ENCODE assay signal across 8 cellular contexts in the genomic region with DNA sequence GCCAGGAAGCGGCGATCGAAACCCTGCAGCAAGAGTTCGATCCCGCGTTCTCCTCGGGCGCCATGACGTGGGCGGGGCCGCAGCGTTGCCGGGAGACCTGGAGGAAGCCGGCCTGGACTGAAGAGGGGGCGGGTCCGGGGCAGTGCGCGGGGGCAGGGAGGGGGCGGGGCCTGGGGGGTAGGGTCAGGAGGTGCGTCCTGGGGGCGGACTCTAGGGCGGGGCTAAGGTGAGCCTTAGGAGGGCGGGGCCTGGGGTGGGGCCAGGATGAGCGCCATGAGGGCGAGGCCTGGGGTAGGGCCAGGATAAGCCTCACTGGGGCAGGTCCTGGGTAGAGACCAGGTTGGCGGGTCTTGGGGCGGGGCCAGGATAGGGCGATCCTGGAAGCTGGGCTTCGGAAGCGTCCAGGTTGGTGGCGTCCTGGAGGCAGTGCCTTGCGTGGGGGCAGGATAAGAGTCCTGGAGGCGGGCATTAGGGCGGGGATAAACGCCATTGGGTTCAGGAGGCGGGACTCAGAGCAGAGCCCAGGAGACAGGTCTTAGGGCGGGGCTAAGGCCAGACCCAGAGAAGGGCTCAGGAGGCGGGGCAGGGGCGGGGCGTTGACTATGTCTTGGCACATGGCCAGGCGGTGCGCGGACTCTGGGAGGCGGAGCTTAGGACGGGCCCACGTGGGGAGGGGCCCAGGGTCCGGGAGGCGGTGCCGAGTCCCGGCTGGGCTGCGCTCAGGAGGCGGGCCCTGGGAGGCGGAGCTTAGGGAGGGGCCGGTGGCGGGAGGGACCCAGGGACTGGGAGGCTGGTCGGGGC. TPM values are rescaled to one million over a fixed set of nuclear protein-coding genes. Genes with fewer than 3 reads are reported as not detected.
DNase-seq lines count a peak whose midpoint lies in the region; ATAC-seq and TF ChIP-seq lines count a peak whose summit lies in the region.
"Not testable (repeated sequence)": the region's sequence is repeated elsewhere in the genome, so short reads cannot be mapped to it uniquely, and the experiment has no call there.

No MANE protein-coding gene starts in this region.

- H3K27me3 Mint-ChIP-seq in activated CD8-positive, alpha-beta T cell treated with anti-CD3 and anti-CD28 coated beads, Interleukin-2, amount 10 ng/mL, durations not matched to agents 7 days and 5 days (ENCODE audit: low read depth) = not testable (repeated sequence)

- TF ChIP-seq CTCF in dorsolateral prefrontal cortex (IDR thresholded peaks at IDR 0.05 in 54 of 56, conservative IDR thresholded peaks at IDR 0.05 in 2 of 56; ENCODE audit: low read depth in 1 of 56, partially characterized antibody in 56 of 56) = peak in 2 of 56 donors; percentile 5 to 14
- not testable (repeated sequence) for TF ChIP-seq CTCF in right lobe of liver (IDR thresholded peaks at IDR 0.05)

- intact Hi-C loops in dorsolateral prefrontal cortex (cut with DNase I); right lobe of liver (cut with DNase I): not testable (repeated sequence)

- H3K4me3 Mint-ChIP-seq in activated CD8-positive, alpha-beta T cell treated with anti-CD3 and anti-CD28 coated beads, Interleukin-2, amount 10 ng/mL, durations not matched to agents 7 days and 5 days = peak overlapping the region; percentile 89

- peak overlapping the region; percentile 69 to 85 (median 82) for H3K27ac ChIP-seq in BLaER1 treated with 17β-estradiol and CSF1 and Interleukin-3, amounts not matched to agents 10 nM and 100 nM
- H3K27ac ChIP-seq in dorsolateral prefrontal cortex (peak overlapping the region in 48 of 59 donors; percentile 15 to 89 (median 76)), right lobe of liver (peak overlapping the region in 2 of 3 donors; percentile 57 to 67)

- H3K4me2 ChIP-seq in BLaER1 treated with 17β-estradiol and CSF1 and Interleukin-3, amounts not matched to agents 10 nM and 100 nM = peak overlapping the region; percentile 83 to 97 (median 93)

- ATAC-seq in GM19452 (IDR thresholded peaks at IDR 0.05; ENCODE audit: unreplicated experiment) (peak; percentile 75), right lobe of liver (peak; percentile 100)
- ATAC-seq in activated CD8-positive, alpha-beta T cell treated with anti-CD3 and anti-CD28 coated beads, Interleukin-2, amount 10 ng/mL, durations not matched to agents 7 days and 5 days = peak; percentile 100

- peak overlapping the region; percentile 98 for H3K27ac Mint-ChIP-seq in activated CD8-positive, alpha-beta T cell treated with anti-CD3 and anti-CD28 coated beads, Interleukin-2, amount 10 ng/mL, durations not matched to agents 7 days and 5 days

- DNase-seq in HS-5 (ENCODE audit: low read depth) (peak; percentile 81), NK-92 (lab: John Stamatoyannopoulos, UW; ENCODE audit: unreplicated experiment) (peak; percentile 93), dorsolateral prefrontal cortex (peak; percentile 97 to 100 (median 99)), right lobe of liver (peak; percentile 98 to 100 (median 99))
- peak; percentile 99 for DNase-seq in activated CD8-positive, alpha-beta T cell treated with anti-CD3 and anti-CD28 coated beads, Interleukin-2, amount 10 ng/mL, durations not matched to agents 7 days and 5 days
- peak; percentile 98 for DNase-seq in stimulated activated CD4-positive, alpha-beta T cell treated with anti-CD3 and anti-CD28 coated beads, Interleukin-2, amount 100 ng/mL, for 4 hours (ENCODE audit: low read depth)

- not testable (repeated sequence) for H3K9me3 Mint-ChIP-seq in activated CD8-positive, alpha-beta T cell treated with anti-CD3 and anti-CD28 coated beads, Interleukin-2, amount 10 ng/mL, durations not matched to agents 7 days and 5 days (ENCODE audit: insufficient read depth)

- H3K4me1 ChIP-seq in BLaER1 treated with 17β-estradiol and CSF1 and Interleukin-3, amounts not matched to agents 10 nM and 100 nM = peaks cover 0 to 14% (median 10%) of the 10 kb centered on the region in 10 experiments; a peak in 11 of 20 replicates
- H3K4me1 ChIP-seq in right lobe of liver = not testable (repeated sequence)

- POLR2A ChIA-PET in activated CD8-positive, alpha-beta T cell treated with anti-CD3 and anti-CD28 coated beads, Interleukin-2, amount 10 ng/mL, durations not matched to agents 7 days and 5 days (lab: Charles Lee) = not testable (repeated sequence)

- H3K36me3 ChIP-seq in BLaER1 treated with 17β-estradiol and CSF1 and Interleukin-3, amounts not matched to agents 10 nM and 100 nM; right lobe of liver: not testable (repeated sequence)

- H4K20me1 ChIP-seq in BLaER1 treated with 17β-estradiol and CSF1 and Interleukin-3, amounts not matched to agents 10 nM and 100 nM = not testable (repeated sequence)

- H3K4me3 ChIP-seq in BLaER1 treated with 17β-estradiol and CSF1 and Interleukin-3, amounts not matched to agents 10 nM and 100 nM = peak overlapping the region; percentile 74 to 90 (median 84)
- peak overlapping the region; percentile 50 to 87 (median 73) for H3K4me3 ChIP-seq in dorsolateral prefrontal cortex
- peak overlapping the region; percentile 59 to 87 (median 67) for H3K4me3 ChIP-seq in right lobe of liver

- H3K4me1 Mint-ChIP-seq in activated CD8-positive, alpha-beta T cell treated with anti-CD3 and anti-CD28 coated beads, Interleukin-2, amount 10 ng/mL, durations not matched to agents 7 days and 5 days (ENCODE audit: low read depth) = peaks cover 17% of the 10 kb centered on the region

- under 1% methylated on average over 23 of the region's 56 CpGs for WGBS in right lobe of liver (ENCODE audit: insufficient coverage, low coverage, low lambda C conversion rate, missing lambda C conversion rate)

- peak overlapping the region; percentile 78 to 88 (median 86) for H3K9ac ChIP-seq in BLaER1 treated with 17β-estradiol and CSF1 and Interleukin-3, amounts not matched to agents 10 nM and 100 nM

- H3K36me3 Mint-ChIP-seq in activated CD8-positive, alpha-beta T cell treated with anti-CD3 and anti-CD28 coated beads, Interleukin-2, amount 10 ng/mL, durations not matched to agents 7 days and 5 days (ENCODE audit: low read depth) = not testable (repeated sequence)

- CTCF ChIA-PET in activated CD8-positive, alpha-beta T cell treated with anti-CD3 and anti-CD28 coated beads, Interleukin-2, amount 10 ng/mL, durations not matched to agents 7 days and 5 days (lab: Charles Lee) = interaction anchor here (0.9 to 1.1 kb wide), 2 partner anchors 12 to 165 kb away, joined by 3 to 7 read pairs; no protein-coding TSS in a partner anchor

- TF ChIP-seq POLR2A in right lobe of liver (IDR thresholded peaks at IDR 0.05) = not testable (repeated sequence)

- H3K9me3 ChIP-seq in BLaER1 treated with 17β-estradiol and CSF1 and Interleukin-3, amounts not matched to agents 10 nM and 100 nM (replicated peaks in 1 of 11); right lobe of liver: not testable (repeated sequence)

- H3K27me3 ChIP-seq in BLaER1 treated with 17β-estradiol and CSF1 and Interleukin-3, amounts not matched to agents 10 nM and 100 nM; dorsolateral prefrontal cortex; right lobe of liver: not testable (repeated sequence)

RNA-seq across cellular contexts. Expression of a gene that starts 15.7 kb away (rescaled TPM):
- under 1 TPM in 1 of 2 experiments, not detected in 1; 0.10 TPM for total RNA-seq in activated CD8-positive, alpha-beta T cell treated with anti-CD3 and anti-CD28 coated beads, Interleukin-2, amount 10 ng/mL, durations not matched to agents 7 days and 5 days
- total RNA-seq in dorsolateral prefrontal cortex = 1 to 10 TPM in 32 of 120 experiments, under 1 TPM in 80, not detected in 8; 0.16 to 3.3 (median 0.77) TPM
- under 1 TPM in 1 of 6 experiments, not detected in 5; 0.07 TPM for total RNA-seq in right lobe of liver

Comparison
In these comparisons a context has a peak if more than half of its experiments do, and no peak if none do; other contexts are left out.
1. Peak in every context shown above with its lines: DNase-seq, ATAC-seq, H3K4me3 ChIP-seq and H3K27ac ChIP-seq.